In genomic region chr11:34521265-34521664, GRCh38 we compare ENCODE assay signal across 7 cellular contexts. TPM values are rescaled to one million over a fixed set of nuclear protein-coding genes. Genes with fewer than 3 reads are reported as not detected.
"Had no signal": no experiment of that assay in that cellular context is flagged by ENCODE, and none has a peak within 500 bp of the region (broad histone marks: within the 10 kb centered on the region; RNA-seq: fewer than 3 reads in every experiment).

No MANE protein-coding gene starts in this region.

- H3K27ac ChIP-seq: HL-60, KMS-11 had no signal

- DNase-seq: KBM-7, KG1 had no signal

- FAIRE-seq: HTR-8/SVneo had no signal

- H3K9ac ChIP-seq: KMS-11 had no signal

- H3K4me2 ChIP-seq: KMS-11 had no signal

RNA-seq across cellular contexts. Expression of gene ELF5, which starts 7.7 kb away (rescaled TPM):
- total RNA-seq: HT1080 had no signal
- polyA plus RNA-seq: IgD-negative memory B cell had no signal
